In the genomic region with DNA sequence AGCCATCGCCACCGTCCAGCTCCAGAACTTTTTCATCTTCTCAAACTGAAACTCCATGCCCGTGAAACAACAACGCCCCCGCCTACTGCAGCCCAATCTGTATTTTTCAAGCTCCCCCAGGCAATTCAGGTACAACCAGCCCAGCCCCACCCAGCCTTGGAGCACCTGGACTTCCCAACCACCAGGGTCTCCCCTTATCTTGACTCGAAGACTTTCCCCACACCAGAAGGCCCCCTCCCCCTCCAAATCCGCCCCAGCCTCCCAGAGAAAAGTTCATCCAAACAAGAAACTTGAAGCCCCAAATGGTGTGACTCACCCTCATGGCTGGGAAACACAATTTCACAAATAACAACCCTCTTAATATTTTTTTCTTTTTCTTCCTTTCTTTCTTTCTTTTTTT, we compare ENCODE assay signal across 11 cellular contexts. TPM values are rescaled to one million over a fixed set of nuclear protein-coding genes. Genes with fewer than 3 reads are reported as not detected.
DNase-seq lines count a peak whose midpoint lies in the region; ATAC-seq, FAIRE-seq and TF ChIP-seq lines count a peak whose summit lies in the region.
"Had no signal": no experiment of that assay in that cellular context is flagged by ENCODE, and none has a peak within 500 bp of the region (broad histone marks: within the 10 kb centered on the region; RNA-seq: fewer than 3 reads in every experiment).

No MANE protein-coding gene starts in this region.

- ATAC-seq in Right ventricle myocardium superior (ENCODE audit: poor library complexity) (peak; percentile 5), Right ventricle myocardium inferior (no peak), GM19452 (IDR thresholded peaks at IDR 0.05; ENCODE audit: unreplicated experiment) (no peak)

- peak; percentile 54 for DNase-seq in Right ventricle myocardium superior
- no peak for DNase-seq in Right ventricle myocardium inferior (ENCODE audit: missing footprints)
- peak; percentile 32 for DNase-seq in epithelial cell of esophagus (ENCODE audit: low read depth)
- no peak for DNase-seq in osteocyte (ENCODE audit: extremely low spot score, unreplicated experiment)
- no peak for DNase-seq in effector CD4-positive, alpha-beta T cell
- no peak for DNase-seq in frontal cortex (ENCODE audit: low spot score in 2 of 2)
- no peak for DNase-seq in central memory CD4-positive, alpha-beta T cell
- DNase-seq: SHP77; stimulated activated CD4-positive, alpha-beta T cell treated with anti-CD3 and anti-CD28 coated beads, Interleukin-1b, Interleukin-23, amount 100 ng/mL, for 48 hours had no signal

- peaks cover 86% of the 10 kb centered on the region for H3K4me1 Mint-ChIP-seq in osteocyte (ENCODE audit: unreplicated experiment)

- no peaks in the 10 kb centered on the region for H3K27me3 Mint-ChIP-seq in osteocyte (ENCODE audit: unreplicated experiment)

- intact Hi-C loops in Right ventricle myocardium superior (cut with DNase I) (no loop called here), Right ventricle myocardium inferior (cut with DNase I) (no loop called here)

- H3K4me3 Mint-ChIP-seq in osteocyte (ENCODE audit: unreplicated experiment) = peak overlapping the region; percentile 15
- H3K4me3 Mint-ChIP-seq: CD14-positive monocyte had no signal

- H3K27ac Mint-ChIP-seq in osteocyte (ENCODE audit: unreplicated experiment) = peak overlapping the region; percentile 86

- TF ChIP-seq CTCF in epithelial cell of esophagus (IDR thresholded peaks at IDR 0.05; ENCODE audit: insufficient read depth, low read depth, low read length, missing control alignments) (no peak), osteocyte (IDR thresholded peaks at IDR 0.05) (no peak)

- H3K9me3 Mint-ChIP-seq in osteocyte (ENCODE audit: unreplicated experiment) = no peaks in the 10 kb centered on the region

- H3K4me3 ChIP-seq in epithelial cell of esophagus (ENCODE audit: low read length) = no peak overlapping the region

- FAIRE-seq in frontal cortex (lab: Jason Lieb, UNC) = no peak

- peaks cover 37% of the 10 kb centered on the region for H3K36me3 Mint-ChIP-seq in osteocyte (ENCODE audit: unreplicated experiment)

RNA-seq across cellular contexts. Expression of gene ZCCHC24, which starts 10.6 kb away (rescaled TPM):
- total RNA-seq in Right ventricle myocardium superior (53.3 TPM), Right ventricle myocardium inferior (60.1 TPM), osteocyte (85.7 and 88.3 TPM in 2 replicates), frontal cortex (4.1 TPM)

Comparison
In these comparisons a context has a peak if more than half of its experiments do, and no peak if none do; other contexts are left out.
1. DNase-seq: peak in Right ventricle myocardium superior (single experiment) and epithelial cell of esophagus (single experiment); none in Right ventricle myocardium inferior (single experiment), osteocyte (single experiment), effector CD4-positive, alpha-beta T cell (single experiment), frontal cortex (0 of 2) and central memory CD4-positive, alpha-beta T cell (single experiment).
2. RNA of gene ZCCHC24, which starts 10.6 kb away (total RNA-seq): 85.7 to 88.3 TPM in osteocyte, 60.1 TPM in Right ventricle myocardium inferior (single experiment) and 53.3 TPM in Right ventricle myocardium superior (single experiment); 4.1 TPM in frontal cortex (single experiment); every median in the first group is over 10 times any median in the second.